In the genomic region with DNA sequence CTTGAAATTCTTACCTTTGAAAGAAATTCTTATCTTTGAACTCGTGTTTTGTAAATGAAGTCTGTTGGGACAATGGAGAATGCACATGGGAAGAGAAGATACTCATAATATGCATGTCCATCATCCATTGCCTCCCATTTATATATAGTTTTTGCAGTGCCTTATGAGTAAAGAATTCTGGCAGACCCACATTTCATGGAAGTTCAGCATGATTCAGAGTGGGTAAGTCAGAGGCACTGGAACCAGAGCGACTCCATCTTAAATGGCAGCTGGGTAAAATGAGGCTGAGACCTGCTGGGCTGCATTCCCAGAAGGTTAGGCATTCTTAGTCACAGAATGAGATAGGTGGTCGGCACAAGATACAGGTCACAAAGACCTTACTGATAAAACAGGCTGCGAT, we compare ENCODE assay signal across 21 cellular contexts. TPM values are rescaled to one million over a fixed set of nuclear protein-coding genes. Genes with fewer than 3 reads are reported as not detected.
DNase-seq lines count a peak whose midpoint lies in the region; ATAC-seq, FAIRE-seq and TF ChIP-seq lines count a peak whose summit lies in the region.
"Had no signal": no experiment of that assay in that cellular context is flagged by ENCODE, and none has a peak within 500 bp of the region (broad histone marks: within the 10 kb centered on the region; RNA-seq: fewer than 3 reads in every experiment).

No MANE protein-coding gene starts in this region.

- peaks cover 10% of the 10 kb centered on the region for H3K4me1 Mint-ChIP-seq in CD8-positive, alpha-beta T cell (ENCODE audit: low read depth)
- H3K4me1 Mint-ChIP-seq in natural killer cell (peaks cover 9 to 13% of the 10 kb centered on the region in 2 donors), neural progenitor cell (peaks cover 9% of the 10 kb centered on the region)

- TF ChIP-seq EP300 in K562 (IDR thresholded peaks at IDR 0.05; ENCODE audit: low read length): no peak

- H3K27ac ChIP-seq in CD8-positive, alpha-beta T cell (ENCODE audit: low read depth, low read length): no peak overlapping the region
- no peak overlapping the region for H3K27ac ChIP-seq in K562 (ENCODE audit: extremely low read depth, low read depth, low read length)
- no peak overlapping the region for H3K27ac ChIP-seq in neural progenitor cell

- no peak for TF ChIP-seq POLR2A in K562 (conservative IDR thresholded peaks at IDR 0.05)

- no peak for ATAC-seq in CD8-positive, alpha-beta T cell
- ATAC-seq in K562: no peak
- ATAC-seq in natural killer cell: no peak
- no peak for ATAC-seq in GM21529 (IDR thresholded peaks at IDR 0.05; ENCODE audit: unreplicated experiment)
- ATAC-seq: GM23338, HCT116 had no signal

- H3K4me1 ChIP-seq in CD8-positive, alpha-beta T cell (ENCODE audit: insufficient read depth, low read length): no peaks in the 10 kb centered on the region
- H3K4me1 ChIP-seq in K562 (replicated peaks in 1 of 2; ENCODE audit: control insufficient read depth in 2 of 2, insufficient read depth in 2 of 2, low read length in 2 of 2): no peaks in the 10 kb centered on the region; a peak in 2 of 5 replicates
- H3K4me1 ChIP-seq in neural progenitor cell: no peaks in the 10 kb centered on the region

- H3K27me3 ChIP-seq in CD8-positive, alpha-beta T cell (ENCODE audit: insufficient read depth, low read length): no peaks in the 10 kb centered on the region
- H3K27me3 ChIP-seq in K562 (ENCODE audit: control insufficient read depth in 2 of 2, insufficient read depth in 2 of 2, low read length in 2 of 2) (peaks cover 5 to 8% of the 10 kb centered on the region in 2 experiments; a peak in 3 of 5 replicates), neural progenitor cell (no peaks in the 10 kb centered on the region)

- intact Hi-C loops in CD8-positive, alpha-beta T cell (cut with DNase I, micrococcal nuclease): loop anchor here (5.0 to 10.0 kb wide), 2 partner anchors 36 to 54 kb away; no protein-coding TSS in a partner anchor
- intact Hi-C loops in K562 (cut with micrococcal nuclease) (loop anchor here (5.0 to 10.0 kb wide), 2 partner anchors 66 to 154 kb away; partner anchors contain the start of gene ATP2B4), natural killer cell (cut with micrococcal nuclease) (no loop called here)

- H3K36me3 Mint-ChIP-seq in CD8-positive, alpha-beta T cell: peaks cover 33% of the 10 kb centered on the region
- H3K36me3 Mint-ChIP-seq in natural killer cell (no peaks in the 10 kb centered on the region), neural progenitor cell (no peaks in the 10 kb centered on the region)

- no peak for DNase-seq in CD8-positive, alpha-beta T cell
- DNase-seq in K562 (ENCODE audit: extremely low read depth in 1 of 4, low spot score in 3 of 4): no peak
- no peak for DNase-seq in natural killer cell
- DNase-seq in neural progenitor cell (ENCODE audit: low spot score): no peak
- no peak for DNase-seq in G401 (ENCODE audit: low spot score)
- DNase-seq: C1 segment of cervical spinal cord; CD8-positive, alpha-beta memory T cell; DMS 273 treated with DMSO at 0.1 percent for 48 hours; DMS79; EL; GF-D8; H9 had no signal

- H4K20me1 ChIP-seq in K562 (replicated peaks; ENCODE audit: control insufficient read depth, insufficient read depth, low read length) (no peaks in the 10 kb centered on the region), neural progenitor cell (ENCODE audit: low read depth) (no peaks in the 10 kb centered on the region)

- H3K9ac ChIP-seq in K562 (ENCODE audit: insufficient read depth in 1 of 2, low read depth in 2 of 2, low read length in 2 of 2): no peak overlapping the region
- no peak overlapping the region for H3K9ac ChIP-seq in neural progenitor cell

- peak overlapping the region; percentile 66; the same call in 1 of the 2 replicates for H2AFZ ChIP-seq in K562 (ENCODE audit: low read depth, low read length)
- no peak overlapping the region for H2AFZ ChIP-seq in neural progenitor cell (replicated peaks)

- CTCF ChIA-PET in CD8-positive, alpha-beta T cell (lab: Charles Lee): interaction anchor here (1.0 to 2.1 kb wide), 2 partner anchors 13 to 45 kb away, joined by 3 to 4 read pairs; no protein-coding TSS in a partner anchor
- CTCF ChIA-PET in K562 (lab: Yijun Ruan, JAX; ENCODE audit: low intra/inter-chr PET ratio): no interaction called here

- POLR2A ChIA-PET in CD8-positive, alpha-beta T cell (lab: Charles Lee): no interaction called here
- POLR2A ChIA-PET in K562 (lab: Yijun Ruan, JAX): no interaction called here

- no peak for TF ChIP-seq CTCF in CD8-positive, alpha-beta T cell (IDR thresholded peaks at IDR 0.05)
- TF ChIP-seq CTCF in K562 (IDR thresholded peaks at IDR 0.05 in 2 of 3, conservative IDR thresholded peaks at IDR 0.05 in 1 of 3; ENCODE audit: insufficient read depth in 2 of 3, low read depth in 1 of 3, low read length in 3 of 3) (no peak), natural killer cell (IDR thresholded peaks at IDR 0.05) (no peak), neural progenitor cell (IDR thresholded peaks at IDR 0.05) (no peak)

- H3K4me3 ChIP-seq in CD8-positive, alpha-beta T cell (ENCODE audit: low read depth, low read length): no peak overlapping the region
- H3K4me3 ChIP-seq in K562 (no peak overlapping the region), neural progenitor cell (no peak overlapping the region)
- H3K4me3 ChIP-seq: GM23338 had no signal

- no peaks in the 10 kb centered on the region for H3K27me3 Mint-ChIP-seq in CD8-positive, alpha-beta T cell (ENCODE audit: low read depth)
- H3K27me3 Mint-ChIP-seq in natural killer cell (ENCODE audit: low read depth in 2 of 2): no peaks in the 10 kb centered on the region
- H3K27me3 Mint-ChIP-seq in neural progenitor cell (ENCODE audit: insufficient read depth, low read depth): peaks cover 3% of the 10 kb centered on the region
- H3K27me3 Mint-ChIP-seq: CD8-positive, alpha-beta memory T cell had no signal

- H3K79me2 ChIP-seq in K562 (ENCODE audit: control insufficient read depth, insufficient read depth, low read length) (no peaks in the 10 kb centered on the region), neural progenitor cell (ENCODE audit: low read depth) (no peaks in the 10 kb centered on the region)

- no peak overlapping the region for H3K4me2 ChIP-seq in K562 (ENCODE audit: insufficient read depth, low read length)
- H3K4me2 ChIP-seq in neural progenitor cell: no peak overlapping the region
- H3K4me2 ChIP-seq: GM23338 had no signal

- TF ChIP-seq RAD21 in K562 (CRISPR knock-in tag; conservative IDR thresholded peaks at IDR 0.05 in 1 of 2, IDR thresholded peaks at IDR 0.05 in 1 of 2): no peak

- no peaks in the 10 kb centered on the region for H3K36me3 ChIP-seq in CD8-positive, alpha-beta T cell (ENCODE audit: insufficient read depth, low read length)
- H3K36me3 ChIP-seq in K562 (ENCODE audit: control insufficient read depth, insufficient read depth, low read length) (no peaks in the 10 kb centered on the region), neural progenitor cell (no peaks in the 10 kb centered on the region)

- no peaks in the 10 kb centered on the region for H3F3A ChIP-seq in neural progenitor cell (ENCODE audit: low read depth)

- no peak overlapping the region for H3K4me3 Mint-ChIP-seq in CD8-positive, alpha-beta T cell
- H3K4me3 Mint-ChIP-seq in natural killer cell (no peak overlapping the region), neural progenitor cell (no peak overlapping the region)
- H3K4me3 Mint-ChIP-seq: CD8-positive, alpha-beta memory T cell; GM23338; H9 had no signal

- H3K9me3 ChIP-seq in CD8-positive, alpha-beta T cell (ENCODE audit: low read length): no peaks in the 10 kb centered on the region
- H3K9me3 ChIP-seq in K562 (replicated peaks; ENCODE audit: control insufficient read depth, insufficient read depth, low read depth, low read length): no peaks in the 10 kb centered on the region
- H3K9me3 ChIP-seq in neural progenitor cell (ENCODE audit: low read depth): no peaks in the 10 kb centered on the region

- H3K9me1 ChIP-seq in K562 (ENCODE audit: control insufficient read depth, insufficient read depth, low read length): no peaks in the 10 kb centered on the region

- BruUV-seq in K562 (replicated peaks; lab: Mats Ljungman, UMichigan): no TSS peak

- H3K27ac Mint-ChIP-seq in CD8-positive, alpha-beta T cell: peak overlapping the region; percentile 49
- H3K27ac Mint-ChIP-seq in natural killer cell (peak overlapping the region; percentile 56 to 78), neural progenitor cell (no peak overlapping the region)
- H3K27ac Mint-ChIP-seq: GM23338, H9 had no signal

- H3K9me3 Mint-ChIP-seq in CD8-positive, alpha-beta T cell: no peaks in the 10 kb centered on the region
- H3K9me3 Mint-ChIP-seq in natural killer cell: no peaks in the 10 kb centered on the region
- no peaks in the 10 kb centered on the region for H3K9me3 Mint-ChIP-seq in neural progenitor cell
- H3K9me3 Mint-ChIP-seq: CD8-positive, alpha-beta memory T cell; GM23338; H9 had no signal

- no peak for FAIRE-seq in K562 (lab: Jason Lieb, UNC)
- FAIRE-seq: D721Med, GM12891, GM19239 had no signal

- in situ Hi-C loops in K562 (cut with MboI) (no loop called here), G401 (cut with HindIII; ENCODE audit: low sequenced_read_pairs) (no loop called here)

- 46% methylated on average over 4 of the region's 4 CpGs for whole genome bisulfite sequencing in K562 (ENCODE audit: insufficient coverage, low coverage, missing lambda C conversion rate)

RNA-seq across cellular contexts. Expression of gene LAX1, which starts 13.8 kb away (rescaled TPM):
- 10 to 100 TPM; 13.7 to 16.1 TPM for total RNA-seq in CD8-positive, alpha-beta T cell
- not detected in 2 replicates for total RNA-seq in K562 (2011; cell fraction: chromatin; rRNA removed; ENCODE audit: low replicate concordance)
- not detected in 2 replicates for total RNA-seq in K562 (2011; cell fraction: nucleolus; rRNA removed)
- not detected in 2 replicates for total RNA-seq in K562 (2011; cell fraction: nucleoplasm; rRNA removed)
- total RNA-seq in K562 (2014; rRNA removed): not detected in 2 replicates
- not detected in 2 replicates for total RNA-seq in K562 (2014; rRNA removed; fragmentation: Illumina TruSeq; extraction: Trizol)
- not detected in 2 replicates for total RNA-seq in K562 (2015; rRNA removed; fragmentation: Illumina TruSeq; extraction: Trizol)
- not detected in 2 replicates for total RNA-seq in K562 (2021)
- polyA plus RNA-seq in K562 (2011; rRNA removed): not detected in 2 replicates
- not detected in 2 replicates for polyA plus RNA-seq in K562 (2011; cell fraction: cytosol; rRNA removed)
- polyA plus RNA-seq in K562 (2011; cell fraction: nucleus; rRNA removed): not detected in 2 replicates
- not detected in 2 replicates for polyA plus RNA-seq in K562 (2012)
- polyA plus RNA-seq in K562 (2014; fragmentation: Illumina TruSeq; extraction: Trizol): not detected in 2 replicates
- polyA plus RNA-seq in K562 (2014; fragmentation: Nextera tagmentation; extraction: Ambion mirVana): not detected
- not detected in 2 replicates for polyA plus RNA-seq in K562 (2014; rRNA removed)
- not detected in 2 replicates for polyA minus RNA-seq in K562 (2011; rRNA and poly(A)+ RNA removed)
- not detected in 2 replicates for polyA minus RNA-seq in K562 (2011; cell fraction: cytosol; rRNA and poly(A)+ RNA removed)
- polyA minus RNA-seq in K562 (2011; cell fraction: nucleus; rRNA and poly(A)+ RNA removed): not detected in 2 replicates
- total RNA-seq in natural killer cell: 10 to 100 TPM; 33.8 to 48.2 (median 41.2) TPM
- not detected in 2 replicates for total RNA-seq in neural progenitor cell (ENCODE audit: low replicate concordance)
- total RNA-seq in G401 (2014; rRNA removed; shearing (Covaris generic)): not detected in 2 replicates
- total RNA-seq: A172, GM23338, H4, H9 had no signal
- polyA plus RNA-seq: BJ, GM23338 had no signal

RNA-seq across cellular contexts. Expression of gene ZBED6, which starts 16.6 kb away (rescaled TPM):
- 10 to 100 TPM; 25.0 to 25.8 TPM for total RNA-seq in CD8-positive, alpha-beta T cell
- total RNA-seq in K562 (2011; cell fraction: chromatin; rRNA removed; ENCODE audit: low replicate concordance): 46.0 and 78.8 TPM in 2 replicates
- total RNA-seq in K562 (2011; cell fraction: nucleolus; rRNA removed): 18.3 and 20.5 TPM in 2 replicates
- total RNA-seq in K562 (2011; cell fraction: nucleoplasm; rRNA removed): 44.7 and 57.6 TPM in 2 replicates
- total RNA-seq in K562 (2014; rRNA removed): 5.0 and 8.9 TPM in 2 replicates
- total RNA-seq in K562 (2014; rRNA removed; fragmentation: Illumina TruSeq; extraction: Trizol): 12.8 and 18.2 TPM in 2 replicates
- 12.5 and 13.2 TPM in 2 replicates for total RNA-seq in K562 (2015; rRNA removed; fragmentation: Illumina TruSeq; extraction: Trizol)
- 16.1 and 16.6 TPM in 2 replicates for total RNA-seq in K562 (2021)
- 5.9 and 6.9 TPM in 2 replicates for polyA plus RNA-seq in K562 (2011; rRNA removed)
- polyA plus RNA-seq in K562 (2011; cell fraction: cytosol; rRNA removed): 2.5 and 4.5 TPM in 2 replicates
- 21.1 and 29.6 TPM in 2 replicates for polyA plus RNA-seq in K562 (2011; cell fraction: nucleus; rRNA removed)
- 2.3 and 3.1 TPM in 2 replicates for polyA plus RNA-seq in K562 (2012)
- 3.6 and 4.0 TPM in 2 replicates for polyA plus RNA-seq in K562 (2014; fragmentation: Illumina TruSeq; extraction: Trizol)
- polyA plus RNA-seq in K562 (2014; fragmentation: Nextera tagmentation; extraction: Ambion mirVana): under 1 TPM; 0.21 to 0.96 TPM
- polyA plus RNA-seq in K562 (2014; rRNA removed): 2.5 and 3.1 TPM in 2 replicates
- polyA minus RNA-seq in K562 (2011; rRNA and poly(A)+ RNA removed): 21.8 and 28.1 TPM in 2 replicates
- 8.1 and 15.2 TPM in 2 replicates for polyA minus RNA-seq in K562 (2011; cell fraction: cytosol; rRNA and poly(A)+ RNA removed)
- 21.9 and 43.3 TPM in 2 replicates for polyA minus RNA-seq in K562 (2011; cell fraction: nucleus; rRNA and poly(A)+ RNA removed)
- 10 to 100 TPM; 36.4 to 41.3 (median 39.8) TPM for total RNA-seq in natural killer cell
- 6.9 and 10.3 TPM in 2 replicates for total RNA-seq in neural progenitor cell (ENCODE audit: low replicate concordance)
- total RNA-seq in G401 (2014; rRNA removed; shearing (Covaris generic)): 4.2 and 7.4 TPM in 2 replicates

RNA-seq across cellular contexts. Expression of gene ZC3H11A, which starts 16.6 kb away (rescaled TPM):
- total RNA-seq in CD8-positive, alpha-beta T cell: 10 to 100 TPM; 72.7 to 77.2 TPM
- 147 and 331 TPM in 2 replicates for total RNA-seq in K562 (2011; cell fraction: chromatin; rRNA removed; ENCODE audit: low replicate concordance)
- 125 and 159 TPM in 2 replicates for total RNA-seq in K562 (2011; cell fraction: nucleolus; rRNA removed)
- 177 and 284 TPM in 2 replicates for total RNA-seq in K562 (2011; cell fraction: nucleoplasm; rRNA removed)
- 72.2 and 87.8 TPM in 2 replicates for total RNA-seq in K562 (2014; rRNA removed)
- 119 and 126 TPM in 2 replicates for total RNA-seq in K562 (2014; rRNA removed; fragmentation: Illumina TruSeq; extraction: Trizol)
- total RNA-seq in K562 (2015; rRNA removed; fragmentation: Illumina TruSeq; extraction: Trizol): 103 and 109 TPM in 2 replicates
- total RNA-seq in K562 (2021): 91.8 and 102 TPM in 2 replicates
- 137 and 154 TPM in 2 replicates for polyA plus RNA-seq in K562 (2011; rRNA removed)
- polyA plus RNA-seq in K562 (2011; cell fraction: cytosol; rRNA removed): 51.4 and 88.4 TPM in 2 replicates
- polyA plus RNA-seq in K562 (2011; cell fraction: nucleus; rRNA removed): 247 and 349 TPM in 2 replicates
- 60.3 and 89.4 TPM in 2 replicates for polyA plus RNA-seq in K562 (2012)
- polyA plus RNA-seq in K562 (2014; fragmentation: Illumina TruSeq; extraction: Trizol): 103 and 125 TPM in 2 replicates
- polyA plus RNA-seq in K562 (2014; fragmentation: Nextera tagmentation; extraction: Ambion mirVana): 10 to 100 TPM; 34.2 to 53.8 TPM
- polyA plus RNA-seq in K562 (2014; rRNA removed): 91.6 and 99.5 TPM in 2 replicates
- 170 and 175 TPM in 2 replicates for polyA minus RNA-seq in K562 (2011; rRNA and poly(A)+ RNA removed)
- 53.3 and 59.3 TPM in 2 replicates for polyA minus RNA-seq in K562 (2011; cell fraction: cytosol; rRNA and poly(A)+ RNA removed)
- polyA minus RNA-seq in K562 (2011; cell fraction: nucleus; rRNA and poly(A)+ RNA removed): 96.0 and 220 TPM in 2 replicates
- 10 to 100 TPM; 71.1 to 79.9 (median 78.2) TPM for total RNA-seq in natural killer cell
- 113 and 142 TPM in 2 replicates for total RNA-seq in neural progenitor cell (ENCODE audit: low replicate concordance)
- total RNA-seq in G401 (2014; rRNA removed; shearing (Covaris generic)): 40.6 and 57.6 TPM in 2 replicates

Comparison
In these comparisons a context has a peak if more than half of its experiments do, and no peak if none do; other contexts are left out.
1. RNA of gene LAX1, which starts 13.8 kb away (total RNA-seq): 33.8 to 48.2 TPM in natural killer cell and 13.7 to 16.1 TPM in CD8-positive, alpha-beta T cell; not detected in K562, not detected in neural progenitor cell and not detected in G401; every median in the first group is over 10 times any median in the second.